Comparison of ENCODE assay signal across 1 cellular context in the genomic region with DNA sequence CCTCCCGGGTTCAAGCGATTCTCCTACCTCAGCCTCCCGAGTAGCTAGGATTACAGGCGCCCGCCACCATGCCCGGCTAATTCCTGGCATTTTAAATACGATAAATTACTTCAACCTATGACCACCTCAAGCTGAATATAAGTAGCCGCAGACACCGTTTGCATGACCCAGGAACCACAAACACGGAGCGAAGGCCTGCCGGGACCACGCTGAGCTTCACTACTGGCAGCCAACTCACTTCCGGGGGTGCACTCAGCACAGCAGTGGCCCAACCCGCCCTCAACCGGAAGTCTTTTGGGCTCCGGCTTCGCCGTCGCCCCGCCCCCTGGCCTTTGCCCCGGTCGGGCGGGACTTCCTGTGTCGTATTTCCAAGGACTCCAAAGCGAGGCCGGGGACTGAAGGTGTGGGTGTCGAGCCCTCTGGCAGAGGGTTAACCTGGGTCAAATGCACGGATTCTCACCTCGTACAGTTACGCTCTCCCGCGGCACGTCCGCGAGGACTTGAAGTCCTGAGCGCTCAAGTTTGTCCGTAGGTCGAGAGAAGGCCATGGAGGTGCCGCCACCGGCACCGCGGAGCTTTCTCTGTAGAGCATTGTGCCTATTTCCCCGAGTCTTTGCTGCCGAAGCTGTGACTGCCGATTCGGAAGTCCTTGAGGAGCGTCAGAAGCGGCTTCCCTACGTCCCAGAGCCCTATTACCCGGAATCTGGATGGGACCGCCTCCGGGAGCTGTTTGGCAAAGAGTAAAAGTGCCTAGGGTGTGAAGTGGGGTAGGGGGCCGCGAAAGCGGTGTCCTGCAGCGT.
TF ChIP-seq lines count a peak whose summit lies in the region.

A gene with protein sequence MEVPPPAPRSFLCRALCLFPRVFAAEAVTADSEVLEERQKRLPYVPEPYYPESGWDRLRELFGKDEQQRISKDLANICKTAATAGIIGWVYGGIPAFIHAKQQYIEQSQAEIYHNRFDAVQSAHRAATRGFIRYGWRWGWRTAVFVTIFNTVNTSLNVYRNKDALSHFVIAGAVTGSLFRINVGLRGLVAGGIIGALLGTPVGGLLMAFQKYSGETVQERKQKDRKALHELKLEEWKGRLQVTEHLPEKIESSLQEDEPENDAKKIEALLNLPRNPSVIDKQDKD (plus strand): TSS at position 360 of the 800 bp plus-strand sequence. CDS start 187 bp downstream, at position 547.

TF ChIP-seq in HEK293, 187 proteins besides CTCF, POLR2A, EP300 and RAD21 (continued from another document and continues in another):
- TF ChIP-seq, protein P1, sequence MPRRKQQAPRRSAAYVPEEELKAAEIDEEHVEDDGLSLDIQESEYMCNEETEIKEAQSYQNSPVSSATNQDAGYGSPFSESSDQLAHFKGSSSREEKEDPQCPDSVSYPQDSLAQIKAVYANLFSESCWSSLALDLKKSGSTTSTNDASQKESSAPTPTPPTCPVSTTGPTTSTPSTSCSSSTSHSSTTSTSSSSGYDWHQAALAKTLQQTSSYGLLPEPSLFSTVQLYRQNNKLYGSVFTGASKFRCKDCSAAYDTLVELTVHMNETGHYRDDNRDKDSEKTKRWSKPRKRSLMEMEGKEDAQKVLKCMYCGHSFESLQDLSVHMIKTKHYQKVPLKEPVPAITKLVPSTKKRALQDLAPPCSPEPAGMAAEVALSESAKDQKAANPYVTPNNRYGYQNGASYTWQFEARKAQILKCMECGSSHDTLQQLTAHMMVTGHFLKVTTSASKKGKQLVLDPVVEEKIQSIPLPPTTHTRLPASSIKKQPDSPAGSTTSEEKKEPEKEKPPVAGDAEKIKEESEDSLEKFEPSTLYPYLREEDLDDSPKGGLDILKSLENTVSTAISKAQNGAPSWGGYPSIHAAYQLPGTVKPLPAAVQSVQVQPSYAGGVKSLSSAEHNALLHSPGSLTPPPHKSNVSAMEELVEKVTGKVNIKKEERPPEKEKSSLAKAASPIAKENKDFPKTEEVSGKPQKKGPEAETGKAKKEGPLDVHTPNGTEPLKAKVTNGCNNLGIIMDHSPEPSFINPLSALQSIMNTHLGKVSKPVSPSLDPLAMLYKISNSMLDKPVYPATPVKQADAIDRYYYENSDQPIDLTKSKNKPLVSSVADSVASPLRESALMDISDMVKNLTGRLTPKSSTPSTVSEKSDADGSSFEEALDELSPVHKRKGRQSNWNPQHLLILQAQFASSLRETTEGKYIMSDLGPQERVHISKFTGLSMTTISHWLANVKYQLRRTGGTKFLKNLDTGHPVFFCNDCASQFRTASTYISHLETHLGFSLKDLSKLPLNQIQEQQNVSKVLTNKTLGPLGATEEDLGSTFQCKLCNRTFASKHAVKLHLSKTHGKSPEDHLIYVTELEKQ (tag by site-specific recombination; IDR thresholded peaks at IDR 0.05; ENCODE audit: borderline replicate concordance), result no peak
- TF ChIP-seq, protein P2, sequence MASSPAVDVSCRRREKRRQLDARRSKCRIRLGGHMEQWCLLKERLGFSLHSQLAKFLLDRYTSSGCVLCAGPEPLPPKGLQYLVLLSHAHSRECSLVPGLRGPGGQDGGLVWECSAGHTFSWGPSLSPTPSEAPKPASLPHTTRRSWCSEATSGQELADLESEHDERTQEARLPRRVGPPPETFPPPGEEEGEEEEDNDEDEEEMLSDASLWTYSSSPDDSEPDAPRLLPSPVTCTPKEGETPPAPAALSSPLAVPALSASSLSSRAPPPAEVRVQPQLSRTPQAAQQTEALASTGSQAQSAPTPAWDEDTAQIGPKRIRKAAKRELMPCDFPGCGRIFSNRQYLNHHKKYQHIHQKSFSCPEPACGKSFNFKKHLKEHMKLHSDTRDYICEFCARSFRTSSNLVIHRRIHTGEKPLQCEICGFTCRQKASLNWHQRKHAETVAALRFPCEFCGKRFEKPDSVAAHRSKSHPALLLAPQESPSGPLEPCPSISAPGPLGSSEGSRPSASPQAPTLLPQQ (tag by site-specific recombination; IDR thresholded peaks at IDR 0.05), result no peak
- TF ChIP-seq ZNF350 (tag by site-specific recombination; IDR thresholded peaks at IDR 0.05) (no peak), KLF9 (tag by site-specific recombination; IDR thresholded peaks at IDR 0.05; ENCODE audit: low read depth) (no peak; the same call in 1 of the 2 replicates), ZNF140 (tag by site-specific recombination; IDR thresholded peaks at IDR 0.05) (no peak), ZNF239 (tag by site-specific recombination; IDR thresholded peaks at IDR 0.05) (no peak), GFI1B (tag by site-specific recombination; IDR thresholded peaks at IDR 0.05) (no peak), GLIS1 (tag by site-specific recombination; IDR thresholded peaks at IDR 0.05) (peak; percentile 43; the same call in 1 of the 2 replicates), ZNF514 (tag by site-specific recombination; IDR thresholded peaks at IDR 0.05) (no peak), ZNF133 (tag by site-specific recombination; IDR thresholded peaks at IDR 0.05) (no peak), ZNF560 (tag by site-specific recombination; IDR thresholded peaks at IDR 0.05; ENCODE audit: borderline replicate concordance) (no peak), GLI4 (tag by site-specific recombination; IDR thresholded peaks at IDR 0.05) (no peak), PRDM1 (tag by site-specific recombination; IDR thresholded peaks at IDR 0.05) (no peak), ZNF548 (tag by site-specific recombination; IDR thresholded peaks at IDR 0.05) (no peak), ZNF510 (tag by site-specific recombination; IDR thresholded peaks at IDR 0.05; ENCODE audit: insufficient replicate concordance) (no peak), ZNF311 (tag by site-specific recombination; IDR thresholded peaks at IDR 0.05; ENCODE audit: borderline replicate concordance) (no peak), ZNF558 (tag by site-specific recombination; IDR thresholded peaks at IDR 0.05) (no peak), ZNF292 (tag by site-specific recombination; IDR thresholded peaks at IDR 0.05; ENCODE audit: borderline replicate concordance, low read depth) (no peak), KLF1 (tag by site-specific recombination; IDR thresholded peaks at IDR 0.05) (no peak), HOXC10 (CRISPR knock-in tag; IDR thresholded peaks at IDR 0.05) (no peak), ZNF791 (tag by site-specific recombination; IDR thresholded peaks at IDR 0.05) (no peak), MZF1 (tag by site-specific recombination; IDR thresholded peaks at IDR 0.05; ENCODE audit: borderline replicate concordance) (no peak), ZNF146 (tag by site-specific recombination; IDR thresholded peaks at IDR 0.05) (no peak), ZIC2 (tag by site-specific recombination; IDR thresholded peaks at IDR 0.05) (peak; percentile 29; the same call in 1 of the 2 replicates), ZBTB21 (tag by site-specific recombination; IDR thresholded peaks at IDR 0.05) (no peak), ZBTB1 (tag by site-specific recombination; IDR thresholded peaks at IDR 0.05) (no peak), ZNF112 (tag by site-specific recombination; IDR thresholded peaks at IDR 0.05) (no peak)
- TF ChIP-seq, protein P3, sequence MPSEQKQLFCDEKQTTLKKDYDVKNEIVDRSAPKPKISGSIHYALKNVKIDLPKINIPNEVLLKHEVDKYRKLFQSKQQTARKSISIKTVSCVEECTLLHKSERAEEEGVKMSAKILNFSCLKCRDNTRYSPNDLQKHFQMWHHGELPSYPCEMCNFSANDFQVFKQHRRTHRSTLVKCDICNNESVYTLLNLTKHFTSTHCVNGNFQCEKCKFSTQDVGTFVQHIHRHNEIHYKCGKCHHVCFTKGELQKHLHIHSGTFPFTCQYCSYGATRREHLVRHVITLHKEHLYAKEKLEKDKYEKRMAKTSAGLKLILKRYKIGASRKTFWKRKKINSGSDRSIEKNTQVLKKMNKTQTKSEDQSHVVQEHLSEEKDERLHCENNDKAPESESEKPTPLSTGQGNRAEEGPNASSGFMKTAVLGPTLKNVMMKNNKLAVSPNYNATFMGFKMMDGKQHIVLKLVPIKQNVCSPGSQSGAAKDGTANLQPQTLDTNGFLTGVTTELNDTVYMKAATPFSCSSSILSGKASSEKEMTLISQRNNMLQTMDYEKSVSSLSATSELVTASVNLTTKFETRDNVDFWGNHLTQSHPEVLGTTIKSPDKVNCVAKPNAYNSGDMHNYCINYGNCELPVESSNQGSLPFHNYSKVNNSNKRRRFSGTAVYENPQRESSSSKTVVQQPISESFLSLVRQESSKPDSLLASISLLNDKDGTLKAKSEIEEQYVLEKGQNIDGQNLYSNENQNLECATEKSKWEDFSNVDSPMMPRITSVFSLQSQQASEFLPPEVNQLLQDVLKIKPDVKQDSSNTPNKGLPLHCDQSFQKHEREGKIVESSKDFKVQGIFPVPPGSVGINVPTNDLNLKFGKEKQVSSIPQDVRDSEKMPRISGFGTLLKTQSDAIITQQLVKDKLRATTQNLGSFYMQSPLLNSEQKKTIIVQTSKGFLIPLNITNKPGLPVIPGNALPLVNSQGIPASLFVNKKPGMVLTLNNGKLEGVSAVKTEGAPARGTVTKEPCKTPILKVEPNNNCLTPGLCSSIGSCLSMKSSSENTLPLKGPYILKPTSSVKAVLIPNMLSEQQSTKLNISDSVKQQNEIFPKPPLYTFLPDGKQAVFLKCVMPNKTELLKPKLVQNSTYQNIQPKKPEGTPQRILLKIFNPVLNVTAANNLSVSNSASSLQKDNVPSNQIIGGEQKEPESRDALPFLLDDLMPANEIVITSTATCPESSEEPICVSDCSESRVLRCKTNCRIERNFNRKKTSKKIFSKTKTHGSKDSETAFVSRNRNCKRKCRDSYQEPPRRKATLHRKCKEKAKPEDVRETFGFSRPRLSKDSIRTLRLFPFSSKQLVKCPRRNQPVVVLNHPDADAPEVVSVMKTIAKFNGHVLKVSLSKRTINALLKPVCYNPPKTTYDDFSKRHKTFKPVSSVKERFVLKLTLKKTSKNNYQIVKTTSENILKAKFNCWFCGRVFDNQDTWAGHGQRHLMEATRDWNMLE (tag by site-specific recombination; conservative IDR thresholded peaks at IDR 0.05; ENCODE audit: low read depth), result peak; percentile 98
- TF ChIP-seq, protein P4, sequence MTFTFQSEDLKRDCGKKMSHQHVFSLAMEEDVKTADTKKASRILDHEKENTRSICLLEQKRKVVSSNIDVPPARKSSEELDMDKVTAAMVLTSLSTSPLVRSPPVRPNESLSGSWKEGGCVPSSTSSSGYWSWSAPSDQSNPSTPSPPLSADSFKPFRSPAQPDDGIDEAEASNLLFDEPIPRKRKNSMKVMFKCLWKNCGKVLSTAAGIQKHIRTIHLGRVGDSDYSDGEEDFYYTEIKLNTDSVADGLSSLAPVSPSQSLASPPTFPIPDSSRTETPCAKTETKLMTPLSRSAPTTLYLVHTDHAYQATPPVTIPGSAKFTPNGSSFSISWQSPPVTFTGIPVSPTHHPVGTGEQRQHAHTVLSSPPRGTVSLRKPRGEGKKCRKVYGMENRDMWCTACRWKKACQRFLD (tag by site-specific recombination; IDR thresholded peaks at IDR 0.05), result no peak
- TF ChIP-seq, protein P5, sequence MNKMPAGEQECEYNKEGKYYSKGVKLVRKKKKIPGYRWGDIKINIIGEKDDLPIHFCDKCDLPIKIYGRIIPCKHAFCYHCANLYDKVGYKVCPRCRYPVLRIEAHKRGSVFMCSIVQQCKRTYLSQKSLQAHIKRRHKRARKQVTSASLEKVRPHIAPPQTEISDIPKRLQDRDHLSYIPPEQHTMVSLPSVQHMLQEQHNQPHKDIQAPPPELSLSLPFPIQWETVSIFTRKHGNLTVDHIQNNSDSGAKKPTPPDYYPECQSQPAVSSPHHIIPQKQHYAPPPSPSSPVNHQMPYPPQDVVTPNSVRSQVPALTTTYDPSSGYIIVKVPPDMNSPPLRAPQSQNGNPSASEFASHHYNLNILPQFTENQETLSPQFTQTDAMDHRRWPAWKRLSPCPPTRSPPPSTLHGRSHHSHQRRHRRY (tag by site-specific recombination; IDR thresholded peaks at IDR 0.05), result no peak
- TF ChIP-seq, protein P6, sequence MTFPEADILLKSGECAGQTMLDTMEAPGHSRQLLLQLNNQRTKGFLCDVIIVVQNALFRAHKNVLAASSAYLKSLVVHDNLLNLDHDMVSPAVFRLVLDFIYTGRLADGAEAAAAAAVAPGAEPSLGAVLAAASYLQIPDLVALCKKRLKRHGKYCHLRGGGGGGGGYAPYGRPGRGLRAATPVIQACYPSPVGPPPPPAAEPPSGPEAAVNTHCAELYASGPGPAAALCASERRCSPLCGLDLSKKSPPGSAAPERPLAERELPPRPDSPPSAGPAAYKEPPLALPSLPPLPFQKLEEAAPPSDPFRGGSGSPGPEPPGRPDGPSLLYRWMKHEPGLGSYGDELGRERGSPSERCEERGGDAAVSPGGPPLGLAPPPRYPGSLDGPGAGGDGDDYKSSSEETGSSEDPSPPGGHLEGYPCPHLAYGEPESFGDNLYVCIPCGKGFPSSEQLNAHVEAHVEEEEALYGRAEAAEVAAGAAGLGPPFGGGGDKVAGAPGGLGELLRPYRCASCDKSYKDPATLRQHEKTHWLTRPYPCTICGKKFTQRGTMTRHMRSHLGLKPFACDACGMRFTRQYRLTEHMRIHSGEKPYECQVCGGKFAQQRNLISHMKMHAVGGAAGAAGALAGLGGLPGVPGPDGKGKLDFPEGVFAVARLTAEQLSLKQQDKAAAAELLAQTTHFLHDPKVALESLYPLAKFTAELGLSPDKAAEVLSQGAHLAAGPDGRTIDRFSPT (tag by site-specific recombination; IDR thresholded peaks at IDR 0.05), result no peak
- TF ChIP-seq, protein P7, sequence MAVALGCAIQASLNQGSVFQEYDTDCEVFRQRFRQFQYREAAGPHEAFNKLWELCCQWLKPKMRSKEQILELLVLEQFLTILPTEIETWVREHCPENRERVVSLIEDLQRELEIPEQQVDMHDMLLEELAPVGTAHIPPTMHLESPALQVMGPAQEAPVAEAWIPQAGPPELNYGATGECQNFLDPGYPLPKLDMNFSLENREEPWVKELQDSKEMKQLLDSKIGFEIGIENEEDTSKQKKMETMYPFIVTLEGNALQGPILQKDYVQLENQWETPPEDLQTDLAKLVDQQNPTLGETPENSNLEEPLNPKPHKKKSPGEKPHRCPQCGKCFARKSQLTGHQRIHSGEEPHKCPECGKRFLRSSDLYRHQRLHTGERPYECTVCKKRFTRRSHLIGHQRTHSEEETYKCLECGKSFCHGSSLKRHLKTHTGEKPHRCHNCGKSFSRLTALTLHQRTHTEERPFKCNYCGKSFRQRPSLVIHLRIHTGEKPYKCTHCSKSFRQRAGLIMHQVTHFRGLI (tag by site-specific recombination; IDR thresholded peaks at IDR 0.05), result peak; percentile 54; the same call in 1 of the 2 replicates
- TF ChIP-seq, protein P8, sequence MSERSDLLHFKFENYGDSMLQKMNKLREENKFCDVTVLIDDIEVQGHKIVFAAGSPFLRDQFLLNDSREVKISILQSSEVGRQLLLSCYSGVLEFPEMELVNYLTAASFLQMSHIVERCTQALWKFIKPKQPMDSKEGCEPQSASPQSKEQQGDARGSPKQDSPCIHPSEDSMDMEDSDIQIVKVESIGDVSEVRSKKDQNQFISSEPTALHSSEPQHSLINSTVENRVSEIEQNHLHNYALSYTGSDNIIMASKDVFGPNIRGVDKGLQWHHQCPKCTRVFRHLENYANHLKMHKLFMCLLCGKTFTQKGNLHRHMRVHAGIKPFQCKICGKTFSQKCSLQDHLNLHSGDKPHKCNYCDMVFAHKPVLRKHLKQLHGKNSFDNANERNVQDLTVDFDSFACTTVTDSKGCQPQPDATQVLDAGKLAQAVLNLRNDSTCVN (tag by site-specific recombination; optimal IDR thresholded peaks at IDR 0.05), result peak; percentile 30
- TF ChIP-seq, protein P9, sequence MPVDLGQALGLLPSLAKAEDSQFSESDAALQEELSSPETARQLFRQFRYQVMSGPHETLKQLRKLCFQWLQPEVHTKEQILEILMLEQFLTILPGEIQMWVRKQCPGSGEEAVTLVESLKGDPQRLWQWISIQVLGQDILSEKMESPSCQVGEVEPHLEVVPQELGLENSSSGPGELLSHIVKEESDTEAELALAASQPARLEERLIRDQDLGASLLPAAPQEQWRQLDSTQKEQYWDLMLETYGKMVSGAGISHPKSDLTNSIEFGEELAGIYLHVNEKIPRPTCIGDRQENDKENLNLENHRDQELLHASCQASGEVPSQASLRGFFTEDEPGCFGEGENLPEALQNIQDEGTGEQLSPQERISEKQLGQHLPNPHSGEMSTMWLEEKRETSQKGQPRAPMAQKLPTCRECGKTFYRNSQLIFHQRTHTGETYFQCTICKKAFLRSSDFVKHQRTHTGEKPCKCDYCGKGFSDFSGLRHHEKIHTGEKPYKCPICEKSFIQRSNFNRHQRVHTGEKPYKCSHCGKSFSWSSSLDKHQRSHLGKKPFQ (tag by site-specific recombination; IDR thresholded peaks at IDR 0.05), result peak; percentile 75
